9 cellular contexts compared by ENCODE assay signal in the genomic region with DNA sequence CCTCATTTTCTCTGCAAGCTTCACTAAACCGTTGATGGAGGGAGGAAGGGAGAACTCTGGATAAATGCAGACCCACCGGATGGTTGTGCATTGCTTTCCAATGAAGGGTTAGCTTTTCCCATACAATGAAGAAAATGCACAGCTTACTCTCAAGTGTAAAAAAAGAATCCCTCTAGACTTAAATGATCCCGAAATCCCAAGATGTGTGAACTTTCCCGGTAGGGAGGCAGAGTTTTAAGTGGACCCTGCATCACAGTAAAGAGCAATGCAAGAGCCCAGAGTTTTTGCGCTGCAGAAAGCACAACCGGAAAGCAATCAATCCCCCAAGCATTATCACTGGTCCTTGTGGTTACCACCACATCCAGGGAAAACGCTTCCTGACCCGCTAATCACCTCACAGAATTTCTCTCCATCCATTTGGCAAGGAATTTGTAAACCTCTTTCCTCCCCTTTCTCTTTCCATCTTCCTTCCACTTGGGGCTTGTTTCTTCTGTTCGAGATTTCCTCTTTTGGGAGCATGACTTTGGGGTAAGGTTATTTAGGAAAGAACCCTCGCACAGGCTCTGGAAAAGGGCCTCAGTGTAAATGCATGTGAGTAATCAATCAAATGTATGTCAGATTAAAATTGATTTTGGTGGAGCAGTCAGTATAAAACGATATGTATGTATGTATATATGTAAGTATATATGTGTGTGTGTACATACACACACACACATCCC. TPM values are rescaled to one million over a fixed set of nuclear protein-coding genes. Genes with fewer than 3 reads are reported as not detected.
DNase-seq lines count a peak whose midpoint lies in the region; ATAC-seq and TF ChIP-seq lines count a peak whose summit lies in the region.
"Had no signal": no experiment of that assay in that cellular context is flagged by ENCODE, and none has a peak within 500 bp of the region (broad histone marks: within the 10 kb centered on the region; RNA-seq: fewer than 3 reads in every experiment).

No MANE protein-coding gene starts in this region.

- ATAC-seq in PC-3 (no peak), HG02884 (IDR thresholded peaks at IDR 0.05; ENCODE audit: unreplicated experiment) (no peak), HG03159 (IDR thresholded peaks at IDR 0.05; ENCODE audit: unreplicated experiment) (no peak)

- H3K9me3 Mint-ChIP-seq in CD4-positive, alpha-beta memory T cell = no peaks in the 10 kb centered on the region

- no peak overlapping the region; the same call in 1 of the 2 replicates for H2AFZ ChIP-seq in PC-3 (ENCODE audit: low read length)

- intact Hi-C loops in CD4-positive, alpha-beta memory T cell (cut with micrococcal nuclease) = loop anchor here (2.0 to 5.0 kb wide), 4 partner anchors 33 to 147 kb away; no protein-coding TSS in a partner anchor
- intact Hi-C loops in PC-3 (cut with micrococcal nuclease) = no loop called here
- intact Hi-C loops in esophagus muscularis mucosa (cut with DNase I) = loop anchor here (5.0 to 10.0 kb wide), 4 partner anchors 149 to 367 kb away; no protein-coding TSS in a partner anchor
- intact Hi-C loops in ovary (cut with DNase I) = loop anchor here in 2 of 4 donors (5.0 to 10.0 kb wide), 2 partner anchors 322 to 329 kb away; no protein-coding TSS in a partner anchor

- TF ChIP-seq POLR2A in esophagus muscularis mucosa (IDR thresholded peaks at IDR 0.05; ENCODE audit: low read depth) (no peak), ovary (IDR thresholded peaks at IDR 0.05) (no peak)

- H3K9ac ChIP-seq in PC-3 (ENCODE audit: low read length) = no peak overlapping the region

- TF ChIP-seq CTCF in PC-3 (conservative IDR thresholded peaks at IDR 0.05; ENCODE audit: low read depth, low read length) (no peak), esophagus muscularis mucosa (IDR thresholded peaks at IDR 0.05) (no peak), ovary (IDR thresholded peaks at IDR 0.05) (no peak)

- peak overlapping the region; percentile 26 to 94 (median 86) for H3K27ac Mint-ChIP-seq in CD4-positive, alpha-beta memory T cell

- POLR2A ChIA-PET in CD4-positive, alpha-beta memory T cell (lab: Charles Lee; ENCODE audit: partially characterized antibody) = interaction anchor here (0.7 to 1.5 kb wide), 3 partner anchors 48 to 86 kb away, joined by 3 to 9 read pairs (median 3); no protein-coding TSS in a partner anchor
- POLR2A ChIA-PET in PC-3 (lab: Charles Lee; ENCODE audit: unreplicated experiment) = no interaction called here

- no peaks in the 10 kb centered on the region for H3K27me3 ChIP-seq in CD4-positive, alpha-beta memory T cell (ENCODE audit: insufficient read depth, low read length)
- H3K27me3 ChIP-seq in PC-3 (ENCODE audit: low read length) (peaks cover 73% of the 10 kb centered on the region), esophagus muscularis mucosa (no peaks in the 10 kb centered on the region), ovary (no peaks in the 10 kb centered on the region)

- peak overlapping the region; percentile 82 to 96 (median 89) for H3K4me3 Mint-ChIP-seq in CD4-positive, alpha-beta memory T cell

- H3K4me1 Mint-ChIP-seq in CD4-positive, alpha-beta memory T cell = peaks cover 41 to 63% (median 55%) of the 10 kb centered on the region in 4 donors

- peaks cover 0 to 5% of the 10 kb centered on the region in 2 donors for H3K36me3 Mint-ChIP-seq in CD4-positive, alpha-beta memory T cell

- H3F3A ChIP-seq in PC-3 (ENCODE audit: low read length, unreplicated experiment) = no peaks in the 10 kb centered on the region

- CTCF ChIA-PET in CD4-positive, alpha-beta memory T cell (lab: Charles Lee; ENCODE audit: partially characterized antibody) = interaction anchor here (1.8 to 2.7 kb wide), 3 partner anchors 8 to 491 kb away, joined by 4 to 16 read pairs (median 14); no protein-coding TSS in a partner anchor
- CTCF ChIA-PET in PC-3 (lab: Charles Lee) = no interaction called here

- H3K4me3 ChIP-seq in CD4-positive, alpha-beta memory T cell (ENCODE audit: low read length in 2 of 2) = peak overlapping the region; percentile 60 to 82
- H3K4me3 ChIP-seq in PC-3 (ENCODE audit: low read length) (peak overlapping the region; percentile 70; the same call in 1 of the 2 replicates), esophagus muscularis mucosa (peak overlapping the region; percentile 86 to 96 (median 92)), ovary (peak overlapping the region; percentile 87)

- DNase-seq in CD4-positive, alpha-beta memory T cell = no peak
- no peak for DNase-seq in PC-3
- no peak for DNase-seq in esophagus muscularis mucosa (ENCODE audit: extremely low spot score)
- no peak for DNase-seq in ovary
- DNase-seq in germinal center (ENCODE audit: low spot score) = no peak
- no peak for DNase-seq in NCI-H748 (lab: John Stamatoyannopoulos, UW; ENCODE audit: unreplicated experiment)
- DNase-seq: foreskin keratinocyte had no signal

- H4K20me1 ChIP-seq in PC-3 (ENCODE audit: low read length) = no peaks in the 10 kb centered on the region

- no TSS peak for BruUV-seq in PC-3 (replicated peaks; lab: Mats Ljungman, UMichigan)

- no peaks in the 10 kb centered on the region for H3K9me2 ChIP-seq in PC-3 (replicated peaks; ENCODE audit: low read length)

- peaks cover 0 to 1% of the 10 kb centered on the region in 2 donors for H3K27me3 Mint-ChIP-seq in CD4-positive, alpha-beta memory T cell

- WGBS in esophagus muscularis mucosa = 12% methylated on average over 11 of the region's 11 CpGs
- WGBS in ovary, 3 donors = 4 to 9% (median 6%) methylated on average over 11 of the region's 11 CpGs

- TF ChIP-seq EP300 in esophagus muscularis mucosa (IDR thresholded peaks at IDR 0.05) (no peak), ovary (IDR thresholded peaks at IDR 0.05) (no peak)

- peak overlapping the region; percentile 61 for H3K27ac ChIP-seq in CD4-positive, alpha-beta memory T cell (ENCODE audit: low read depth, low read length)
- H3K27ac ChIP-seq in PC-3 (ENCODE audit: low read length) = no peak overlapping the region
- peak overlapping the region; percentile 88 to 92 (median 91) for H3K27ac ChIP-seq in esophagus muscularis mucosa (replicated peaks in 1 of 4)
- peak overlapping the region in 1 of 2 donors; percentile 81 for H3K27ac ChIP-seq in ovary
- H3K27ac ChIP-seq: foreskin keratinocyte had no signal

- no peaks in the 10 kb centered on the region for H3K79me2 ChIP-seq in PC-3 (ENCODE audit: low read length)

- H3K36me3 ChIP-seq in CD4-positive, alpha-beta memory T cell (ENCODE audit: insufficient read depth, low read length) = no peaks in the 10 kb centered on the region
- H3K36me3 ChIP-seq in PC-3 (ENCODE audit: low read depth, low read length) (no peaks in the 10 kb centered on the region), esophagus muscularis mucosa (no peaks in the 10 kb centered on the region), ovary (no peaks in the 10 kb centered on the region)

- H3K9me3 ChIP-seq in CD4-positive, alpha-beta memory T cell (ENCODE audit: control insufficient read depth in 1 of 2, low read length in 2 of 2) = no peaks in the 10 kb centered on the region
- no peaks in the 10 kb centered on the region for H3K9me3 ChIP-seq in PC-3 (ENCODE audit: low read length)
- H3K9me3 ChIP-seq in esophagus muscularis mucosa = no peaks in the 10 kb centered on the region
- H3K9me3 ChIP-seq in ovary = no peaks in the 10 kb centered on the region

- H3K4me1 ChIP-seq in CD4-positive, alpha-beta memory T cell (ENCODE audit: insufficient read depth, low read length) = peaks cover 63% of the 10 kb centered on the region
- peaks cover 9% of the 10 kb centered on the region; the same call in 1 of the 2 replicates for H3K4me1 ChIP-seq in PC-3 (ENCODE audit: insufficient read depth, low read length)
- H3K4me1 ChIP-seq in esophagus muscularis mucosa = peaks cover 7 to 55% (median 47%) of the 10 kb centered on the region in 4 donors
- H3K4me1 ChIP-seq in ovary (ENCODE audit: insufficient read depth) = no peaks in the 10 kb centered on the region
- H3K4me1 ChIP-seq: foreskin keratinocyte had no signal

- H3K4me2 ChIP-seq in PC-3 (ENCODE audit: low read length) = peak overlapping the region; percentile 98

RNA-seq across cellular contexts. Expression of a gene that starts 1.4 kb away (rescaled TPM):
- total RNA-seq in CD4-positive, alpha-beta memory T cell = 10 to 100 TPM; 16.9 to 17.6 TPM
- polyA plus RNA-seq in CD4-positive, alpha-beta memory T cell = 1 to 10 TPM; 5.5 to 8.0 TPM
- not detected in 2 replicates for total RNA-seq in PC-3 (2014; rRNA removed)
- total RNA-seq in esophagus muscularis mucosa = 10 to 100 TPM; 67.3 to 86.2 (median 79.2) TPM
- total RNA-seq in ovary = 10 to 100 TPM in 6 of 7 donors, 1 to 10 TPM in 1; 8.4 to 17.9 (median 11.6) TPM
- polyA plus RNA-seq in ovary = 10 to 100 TPM; 10.5 to 10.8 TPM
- total RNA-seq: foreskin keratinocyte had no signal
- polyA plus RNA-seq: foreskin keratinocyte had no signal

RNA-seq across cellular contexts. Expression of a gene that starts 20.6 kb away (rescaled TPM):
- not detected for total RNA-seq in CD4-positive, alpha-beta memory T cell
- not detected for polyA plus RNA-seq in CD4-positive, alpha-beta memory T cell
- total RNA-seq in PC-3 (2014; rRNA removed) = not detected in 2 replicates
- not detected for total RNA-seq in esophagus muscularis mucosa
- not detected for total RNA-seq in ovary
- polyA plus RNA-seq in ovary = not detected
- total RNA-seq: foreskin keratinocyte had no signal
- polyA plus RNA-seq: foreskin keratinocyte had no signal
